In the genomic region with DNA sequence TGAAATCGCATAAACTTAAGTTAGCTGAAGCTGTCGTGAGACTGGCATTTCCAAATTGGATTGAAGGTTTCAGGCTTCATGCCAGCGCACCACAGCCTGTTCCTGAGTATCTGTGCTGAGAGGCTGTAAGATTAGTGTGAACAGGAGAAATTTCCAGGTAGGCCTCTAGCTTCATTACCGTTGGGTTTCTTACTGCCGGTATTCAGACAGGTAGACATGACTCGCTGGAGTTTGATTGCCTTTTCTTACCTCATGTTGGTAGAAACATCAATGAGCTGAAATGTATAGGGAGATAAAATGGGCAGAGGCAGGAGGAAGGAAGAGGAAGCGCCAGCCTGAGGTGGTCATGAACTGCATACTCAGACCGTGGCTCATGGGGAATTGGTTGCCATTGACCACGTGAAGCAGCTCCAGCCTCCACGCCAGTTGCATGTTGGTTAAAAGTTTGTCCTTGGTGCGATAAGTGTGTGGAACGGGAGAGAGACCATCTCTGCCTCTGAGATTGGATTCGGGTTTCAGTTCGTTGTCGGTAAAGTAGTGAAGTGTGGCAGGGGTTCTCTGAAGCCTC, we compare ENCODE assay signal across 16 cellular contexts. TPM values are rescaled to one million over a fixed set of nuclear protein-coding genes. Genes with fewer than 3 reads are reported as not detected.
DNase-seq lines count a peak whose midpoint lies in the region; TF ChIP-seq lines count a peak whose summit lies in the region.
"Had no signal": no experiment of that assay in that cellular context is flagged by ENCODE, and none has a peak within 500 bp of the region (broad histone marks: within the 10 kb centered on the region; RNA-seq: fewer than 3 reads in every experiment).

No MANE protein-coding gene starts in this region.

- CTCF ChIA-PET in Calu3 (lab: Charles Lee) = interaction anchor here (0.6 kb wide), 1 partner anchor 1374 kb away, joined by 3 read pairs; no protein-coding TSS in a partner anchor

- H3K4me3 Mint-ChIP-seq in Calu3 (ENCODE audit: low read depth, unreplicated experiment) = no peak overlapping the region
- no peak overlapping the region for H3K4me3 Mint-ChIP-seq in dendritic cell treated with granulocyte-macrophage colony-stimulating factor and Interleukin-4, amounts not matched to agents 40 ng/mL and 50 ng/mL, for 4 days
- H3K4me3 Mint-ChIP-seq in neural crest cell = no peak overlapping the region

- peaks cover 49% of the 10 kb centered on the region for H3K36me3 Mint-ChIP-seq in Calu3 (ENCODE audit: insufficient read depth, unreplicated experiment)
- H3K36me3 Mint-ChIP-seq in dendritic cell treated with granulocyte-macrophage colony-stimulating factor and Interleukin-4, amounts not matched to agents 40 ng/mL and 50 ng/mL, for 4 days (ENCODE audit: low read depth) = peaks cover 76% of the 10 kb centered on the region
- H3K36me3 Mint-ChIP-seq in neural crest cell (ENCODE audit: low read depth) = peaks cover 16% of the 10 kb centered on the region

- no peak for TF ChIP-seq CTCF in Calu3 (IDR thresholded peaks at IDR 0.05; ENCODE audit: unreplicated experiment)
- no peak for TF ChIP-seq CTCF in neural crest cell (conservative IDR thresholded peaks at IDR 0.05)

- H3K27me3 Mint-ChIP-seq in Calu3 (ENCODE audit: unreplicated experiment) (no peaks in the 10 kb centered on the region), neural crest cell (ENCODE audit: low read depth) (no peaks in the 10 kb centered on the region)
- no peaks in the 10 kb centered on the region for H3K27me3 Mint-ChIP-seq in dendritic cell treated with granulocyte-macrophage colony-stimulating factor and Interleukin-4, amounts not matched to agents 40 ng/mL and 50 ng/mL, for 4 days

- H3K4me1 Mint-ChIP-seq in Calu3 (ENCODE audit: low read depth, unreplicated experiment) (no peaks in the 10 kb centered on the region), neural crest cell (peaks cover 22% of the 10 kb centered on the region)
- H3K4me1 Mint-ChIP-seq in dendritic cell treated with granulocyte-macrophage colony-stimulating factor and Interleukin-4, amounts not matched to agents 40 ng/mL and 50 ng/mL, for 4 days (ENCODE audit: low read depth) = peaks cover 11% of the 10 kb centered on the region

- no peak for DNase-seq in Calu3
- DNase-seq in LHCN-M2 (ENCODE audit: low read depth) = peak; percentile 10
- DNase-seq in neural crest cell (ENCODE audit: low read depth, low spot score) = no peak
- no peak for DNase-seq in AG08396 (ENCODE audit: low spot score)
- no peak for DNase-seq in activated CD8-positive, alpha-beta memory T cell treated with anti-CD3 and anti-CD28 coated beads for 24 hours
- DNase-seq in DMS153 treated with DMSO at 0.1 percent for 48 hours (lab: John Stamatoyannopoulos, UW; ENCODE audit: unreplicated experiment) = no peak
- no peak for DNase-seq in NCI-H1930 (lab: John Stamatoyannopoulos, UW)
- DNase-seq: AML-193; DMS 273 treated with DMSO at 0.1 percent for 48 hours; heart right ventricle; NCI-H1092; NCI-H748 treated with DMSO at 0.1 percent for 48 hours; right lobe of liver; stimulated activated CD4-positive, alpha-beta T cell treated with anti-CD3 and anti-CD28 coated beads, Interleukin-2, amount 100 ng/mL, for 24 hours had no signal

- intact Hi-C loops in Calu3 (cut with micrococcal nuclease; ENCODE audit: unreplicated experiment) = no loop called here
- intact Hi-C loops in dendritic cell treated with granulocyte-macrophage colony-stimulating factor and Interleukin-4, amounts not matched to agents 40 ng/mL and 50 ng/mL, for 4 days (cut with micrococcal nuclease) = no loop called here

- no TSS peak for BruUV-seq in Calu3 (replicated peaks; lab: Mats Ljungman, UMichigan)

- no peaks in the 10 kb centered on the region for H3K9me3 Mint-ChIP-seq in Calu3 (ENCODE audit: low read depth, unreplicated experiment)
- H3K9me3 Mint-ChIP-seq in dendritic cell treated with granulocyte-macrophage colony-stimulating factor and Interleukin-4, amounts not matched to agents 40 ng/mL and 50 ng/mL, for 4 days = no peaks in the 10 kb centered on the region
- H3K9me3 Mint-ChIP-seq in neural crest cell = no peaks in the 10 kb centered on the region
- H3K9me3 Mint-ChIP-seq: activated T-helper 2 cell treated with anti-CD3 and anti-CD28 coated beads, Interferon-gamma antibody, Interleukin-2, Interleukin-4, amounts not matched to agents 10 μg/mL and 5 μg/mL and 100 μg/mL, durations not matched to agents 14 hours and 24 hours and 36 hours had no signal

- peak overlapping the region; percentile 8 for H3K27ac Mint-ChIP-seq in Calu3 (ENCODE audit: unreplicated experiment)
- H3K27ac Mint-ChIP-seq in dendritic cell treated with granulocyte-macrophage colony-stimulating factor and Interleukin-4, amounts not matched to agents 40 ng/mL and 50 ng/mL, for 4 days = peak overlapping the region; percentile 20
- peak overlapping the region; percentile 91 for H3K27ac Mint-ChIP-seq in neural crest cell (ENCODE audit: unreplicated experiment)
- H3K27ac Mint-ChIP-seq: activated T-helper 2 cell treated with anti-CD3 and anti-CD28 coated beads, Interferon-gamma antibody, Interleukin-2, Interleukin-4, amounts not matched to agents 10 μg/mL and 5 μg/mL and 100 μg/mL, durations not matched to agents 14 hours and 24 hours and 36 hours had no signal

RNA-seq across cellular contexts. Expression of gene MMP17, which starts 42.3 kb away (rescaled TPM):
- 0.61 and 1.4 TPM in 2 replicates for total RNA-seq in Calu3 (2022)
- 33.1 and 41.7 TPM in 2 replicates for total RNA-seq in LHCN-M2 (2014; rRNA removed)
- 31.8 TPM for polyA plus RNA-seq in LHCN-M2 (2012)
- 90.9 and 94.8 TPM in 2 replicates for total RNA-seq in neural crest cell

Comparison
In these comparisons a context has a peak if more than half of its experiments do, and no peak if none do; other contexts are left out.
1. H3K27ac Mint-ChIP-seq: peak in every context shown above with its lines; median percentile 91 in neural crest cell; 20 in dendritic cell treated with granulocyte-macrophage colony-stimulating factor and Interleukin-4, amounts not matched to agents 40 ng/mL and 50 ng/mL, for 4 days; 8 in Calu3.
2. RNA of gene MMP17, which starts 42.3 kb away (total RNA-seq): 90.9 to 94.8 TPM in neural crest cell and 33.1 to 41.7 TPM in LHCN-M2; 0.61 to 1.4 TPM in Calu3; every median in the first group is over 10 times any median in the second.